ENCODE assay signal across 1 cellular context in genomic region chr13:23610187-23610576, GRCh38.
TF ChIP-seq lines count a peak whose summit lies in the region.

No MANE protein-coding gene starts in this region.

TF ChIP-seq in HepG2, 621 proteins besides CTCF, POLR2A, EP300 and RAD21 (continued from another document):
- TF ChIP-seq ZUFSP (CRISPR knock-in tag; IDR thresholded peaks at IDR 0.05; ENCODE audit: borderline replicate concordance), result no peak
- no peak for TF ChIP-seq MAFF (IDR thresholded peaks at IDR 0.05; ENCODE audit: low read depth, low read length)
- TF ChIP-seq SATB2 (CRISPR knock-in tag; IDR thresholded peaks at IDR 0.05), result no peak
- TF ChIP-seq TCF12 (IDR thresholded peaks at IDR 0.05), result no peak
- TF ChIP-seq TCF12 (CRISPR knock-in tag; IDR thresholded peaks at IDR 0.05), result no peak
- no peak for TF ChIP-seq ZBTB44 (CRISPR knock-in tag; IDR thresholded peaks at IDR 0.05)
- no peak for TF ChIP-seq HHEX (CRISPR knock-in tag; IDR thresholded peaks at IDR 0.05)
- TF ChIP-seq FOXJ3 (CRISPR knock-in tag; IDR thresholded peaks at IDR 0.05; ENCODE audit: borderline replicate concordance), result no peak
- no peak for TF ChIP-seq HNRNPK (IDR thresholded peaks at IDR 0.05; ENCODE audit: low read depth, low read length, poor library complexity, severe bottlenecking)
- no peak for TF ChIP-seq HNF4G (IDR thresholded peaks at IDR 0.05; ENCODE audit: borderline replicate concordance, low read depth, low read length)
- no peak for TF ChIP-seq HNF4G (CRISPR knock-in tag; IDR thresholded peaks at IDR 0.05; ENCODE audit: borderline replicate concordance, low read depth)
- TF ChIP-seq GFI1 (CRISPR knock-in tag; IDR thresholded peaks at IDR 0.05; ENCODE audit: borderline replicate concordance), result no peak
- no peak for TF ChIP-seq ZBTB20 (CRISPR knock-in tag; IDR thresholded peaks at IDR 0.05; ENCODE audit: borderline replicate concordance, low read depth)
- TF ChIP-seq HOXD1 (CRISPR knock-in tag; IDR thresholded peaks at IDR 0.05), result no peak
- no peak for TF ChIP-seq CBX2 (IDR thresholded peaks at IDR 0.05; ENCODE audit: low read depth, low read length)
- no peak for TF ChIP-seq CBX2 (CRISPR knock-in tag; IDR thresholded peaks at IDR 0.05; ENCODE audit: low read depth)
- peak; percentile 47 for TF ChIP-seq ZNF687 (CRISPR knock-in tag; IDR thresholded peaks at IDR 0.05)
- no peak for TF ChIP-seq KDM5B (CRISPR knock-in tag; IDR thresholded peaks at IDR 0.05; ENCODE audit: borderline replicate concordance)
- no peak for TF ChIP-seq CENPBD1 (CRISPR knock-in tag; IDR thresholded peaks at IDR 0.05; ENCODE audit: borderline replicate concordance, low read depth)
- TF ChIP-seq HIVEP1 (CRISPR knock-in tag; IDR thresholded peaks at IDR 0.05), result no peak
- no peak for TF ChIP-seq ZNF574 (CRISPR knock-in tag; IDR thresholded peaks at IDR 0.05)
- TF ChIP-seq ZNF75D (CRISPR knock-in tag; IDR thresholded peaks at IDR 0.05; ENCODE audit: borderline replicate concordance), result no peak
- 0 out of 2 replicates have a peak, but pooled peaks have one; percentile 50 for TF ChIP-seq POGZ (CRISPR knock-in tag; IDR thresholded peaks at IDR 0.05)
- no peak for TF ChIP-seq ZHX2 (IDR thresholded peaks at IDR 0.05; ENCODE audit: low read depth)
- no peak for TF ChIP-seq ZHX2 (CRISPR knock-in tag; IDR thresholded peaks at IDR 0.05; ENCODE audit: borderline replicate concordance)
- no peak for TF ChIP-seq CEBPZ (IDR thresholded peaks at IDR 0.05; ENCODE audit: low read length)
